Comparison of ENCODE assay signal across 8 cellular contexts in genomic region chr4:118033148-118034060, GRCh38.
DNase-seq lines count a peak whose midpoint lies in the region; ATAC-seq lines count a peak whose summit lies in the region.

No MANE protein-coding gene starts in this region.

- H3K27ac ChIP-seq in ACC112 (ENCODE audit: low read depth, low read length) = no peak overlapping the region
- peak overlapping the region; percentile 85 for H3K27ac ChIP-seq in caudate nucleus (ENCODE audit: low read depth, low read length)

- peaks cover 12% of the 10 kb centered on the region for H3K4me1 Mint-ChIP-seq in stimulated activated naive CD8-positive, alpha-beta T cell treated with anti-CD3 and anti-CD28 coated beads, Interleukin-15, Interleukin-2, amounts not matched to agents 100 ng/mL and 50 ng/mL, for 24 hours (ENCODE audit: low read depth)

- no peaks in the 10 kb centered on the region for H3K79me2 ChIP-seq in ACC112 (ENCODE audit: control insufficient read depth, insufficient read depth, low read length, unreplicated experiment)

- H3K36me3 Mint-ChIP-seq in stimulated activated naive CD8-positive, alpha-beta T cell treated with anti-CD3 and anti-CD28 coated beads, Interleukin-15, Interleukin-2, amounts not matched to agents 100 ng/mL and 50 ng/mL, for 24 hours (ENCODE audit: low read depth) = no peaks in the 10 kb centered on the region

- peak overlapping the region; percentile 30 for H2AFZ ChIP-seq in ACC112 (ENCODE audit: low read length, unreplicated experiment)

- no peaks in the 10 kb centered on the region for H3K36me3 ChIP-seq in ACC112 (ENCODE audit: insufficient read depth, low read length)

- peaks cover 65% of the 10 kb centered on the region for H3K27me3 ChIP-seq in ACC112 (ENCODE audit: insufficient read depth, low read length)

- H3K9me3 Mint-ChIP-seq in stimulated activated naive CD8-positive, alpha-beta T cell treated with anti-CD3 and anti-CD28 coated beads, Interleukin-15, Interleukin-2, amounts not matched to agents 100 ng/mL and 50 ng/mL, for 24 hours = no peaks in the 10 kb centered on the region

- no peaks in the 10 kb centered on the region for H3K4me1 ChIP-seq in ACC112 (ENCODE audit: control insufficient read depth, insufficient read depth, low read length, unreplicated experiment)

- DNase-seq in NCI-H774 (lab: John Stamatoyannopoulos, UW) (peak; percentile 46), caudate nucleus (lab: John Stamatoyannopoulos, UW) (peak in 46 of 61 donors; percentile 2 to 69 (median 32)), kidney tubule cell (ENCODE audit: low spot score) (peak; percentile 62)
- no peak for DNase-seq in activated effector memory CD4-positive, alpha-beta T cell treated with Interleukin-2 at 50 U/mL for 16 hours

- H3K4me3 ChIP-seq in ACC112 (ENCODE audit: low read depth, low read length) = peak overlapping the region; percentile 62

- peak overlapping the region; percentile 30 for H3K4me3 Mint-ChIP-seq in stimulated activated naive CD8-positive, alpha-beta T cell treated with anti-CD3 and anti-CD28 coated beads, Interleukin-15, Interleukin-2, amounts not matched to agents 100 ng/mL and 50 ng/mL, for 24 hours

- ATAC-seq in GM19463 (IDR thresholded peaks at IDR 0.05; ENCODE audit: unreplicated experiment) (peak; percentile 43), GM21529 (IDR thresholded peaks at IDR 0.05; ENCODE audit: unreplicated experiment) (no peak)

- no peak overlapping the region for H3K27ac Mint-ChIP-seq in stimulated activated naive CD8-positive, alpha-beta T cell treated with anti-CD3 and anti-CD28 coated beads, Interleukin-15, Interleukin-2, amounts not matched to agents 100 ng/mL and 50 ng/mL, for 24 hours

- peaks cover 47% of the 10 kb centered on the region for H3K27me3 Mint-ChIP-seq in stimulated activated naive CD8-positive, alpha-beta T cell treated with anti-CD3 and anti-CD28 coated beads, Interleukin-15, Interleukin-2, amounts not matched to agents 100 ng/mL and 50 ng/mL, for 24 hours
